ENCODE assay signal across 20 cellular contexts in the genomic region with DNA sequence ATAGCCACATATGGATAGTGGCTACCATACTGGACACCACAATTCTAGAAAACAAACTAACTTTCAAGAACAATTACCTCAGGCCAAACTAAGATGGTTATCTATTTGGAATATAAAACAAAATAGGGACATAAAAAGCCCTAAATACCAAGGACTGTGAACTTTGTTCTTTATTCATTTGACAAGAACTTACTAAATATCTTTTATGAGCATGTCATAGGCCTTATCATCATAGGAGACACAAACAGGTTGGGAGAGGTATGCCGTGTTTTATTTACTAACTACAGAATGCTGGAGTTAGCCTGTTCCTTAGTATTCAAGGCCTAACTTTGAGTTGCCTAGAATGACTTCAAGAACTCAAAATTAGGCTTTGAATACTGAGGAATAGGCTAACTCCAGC.
"Had no signal": no experiment of that assay in that cellular context is flagged by ENCODE, and none has a peak within 500 bp of the region (broad histone marks: within the 10 kb centered on the region; RNA-seq: fewer than 3 reads in every experiment).

No MANE protein-coding gene starts in this region.

- H3K4me1 ChIP-seq: colonic mucosa, uterus had no signal

- H3K36me3 ChIP-seq: uterus had no signal

- H3K4me3 ChIP-seq: colonic mucosa, gastroesophageal sphincter, heart right ventricle, sigmoid colon, tibial nerve, uterus had no signal

- DNase-seq: activated CD4-positive, alpha-beta memory T cell treated with anti-CD3 and anti-CD28 coated beads, Interleukin-2, amount 10 ng/mL, durations not matched to agents 7 days and 5 days; activated CD4-positive, alpha-beta T cell treated with anti-CD3 and anti-CD28 coated beads for 4 hours; activated CD8-positive, alpha-beta memory T cell treated with anti-CD3 and anti-CD28 coated beads, Interleukin-2, amount 10 ng/mL, durations not matched to agents 7 days and 5 days; amygdala; colonic mucosa; endodermal cell; heart right ventricle; immature natural killer cell; natural killer cell; sigmoid colon; stimulated activated CD4-positive, alpha-beta T cell treated with anti-CD3 and anti-CD28 coated beads, Interleukin-12 subunit alpha, Interleukin-12 subunit beta, amount 100 ng/mL, for 4 hours; stimulated activated CD4-positive, alpha-beta T cell treated with anti-CD3 and anti-CD28 coated beads, Interleukin-1b, Interleukin-23, amount 100 ng/mL, for 48 hours; stimulated activated CD8-positive, alpha-beta memory T cell treated with anti-CD3 and anti-CD28 coated beads, Interleukin-4, amount 100 ng/mL, for 48 hours; stimulated activated naive CD4-positive, alpha-beta T cell treated with Interleukin-2 at 50 U/mL for 16 hours; substantia nigra; uterus had no signal

- H2AFZ ChIP-seq: parathyroid adenoma had no signal

- H3K27me3 ChIP-seq: colonic mucosa, gastroesophageal sphincter, heart right ventricle, sigmoid colon, tibial nerve, uterus had no signal

- ATAC-seq: activated CD8-positive, alpha-beta memory T cell treated with anti-CD3 and anti-CD28 coated beads, Interleukin-2, amount 10 ng/mL, durations not matched to agents 7 days and 5 days; natural killer cell; WTC11 had no signal

- H3K27ac ChIP-seq: colonic mucosa, parathyroid adenoma had no signal

- H3K9me3 ChIP-seq: colonic mucosa, gastroesophageal sphincter, heart right ventricle, sigmoid colon, tibial nerve, uterus had no signal
